Comparison of ENCODE assay signal across 10 cellular contexts in genomic region chr1:66258404-66259105, GRCh38.
DNase-seq lines count a peak whose midpoint lies in the region; ATAC-seq and TF ChIP-seq lines count a peak whose summit lies in the region.
"Had no signal": no experiment of that assay in that cellular context is flagged by ENCODE, and none has a peak within 500 bp of the region (broad histone marks: within the 10 kb centered on the region; RNA-seq: fewer than 3 reads in every experiment).

No MANE protein-coding gene starts in this region.

- no peaks in the 10 kb centered on the region for H3K9me3 ChIP-seq in CD8-positive, alpha-beta memory T cell (ENCODE audit: low read length)
- no peaks in the 10 kb centered on the region for H3K9me3 ChIP-seq in transverse colon

- WGBS in transverse colon (ENCODE audit: low coverage in 1 of 2), 2 donors = 58 to 59% methylated on average over 4 of the region's 4 CpGs

- H3K4me1 ChIP-seq in CD8-positive, alpha-beta memory T cell (ENCODE audit: insufficient read depth, low read length) = peaks cover 13% of the 10 kb centered on the region
- H3K4me1 ChIP-seq in transverse colon = peaks cover 0 to 31% (median 5%) of the 10 kb centered on the region in 4 donors
- H3K4me1 ChIP-seq: parathyroid adenoma had no signal

- no peak overlapping the region for H3K27ac ChIP-seq in CD8-positive, alpha-beta memory T cell (ENCODE audit: low read depth, low read length)
- peak overlapping the region in 1 of 4 donors; percentile 15 for H3K27ac ChIP-seq in transverse colon
- H3K27ac ChIP-seq: parathyroid adenoma had no signal

- DNase-seq in activated T-cell treated with anti-CD3 and anti-CD28 coated beads, Interleukin-2, amount 50 U/mL, for 72 hours = no peak
- DNase-seq in activated T-cell treated with anti-CD3 and anti-CD28 coated beads, Interleukin-2, amount 50 U/mL, for 1 hour = no peak
- DNase-seq in activated CD4-positive, alpha-beta memory T cell treated with anti-CD3 and anti-CD28 coated beads for 36 hours = no peak
- DNase-seq in stimulated activated naive CD8-positive, alpha-beta T cell treated with anti-CD3 and anti-CD28 coated beads, Interleukin-15, amount 100 ng/mL, for 72 hours = no peak
- DNase-seq in CD8-positive, alpha-beta memory T cell = no peak
- DNase-seq in head of caudate nucleus (no peak), transverse colon (no peak)
- DNase-seq: SHP77 treated with DMSO at 0.1 percent for 48 hours had no signal

- CTCF ChIA-PET in activated CD4-positive, alpha-beta memory T cell treated with anti-CD3 and anti-CD28 coated beads for 36 hours (lab: Charles Lee) = interaction anchor here (0.9 to 20.4 kb wide), 11 partner anchors 12 to 186 kb away, joined by 3 to 476 read pairs (median 12); no protein-coding TSS in a partner anchor
- CTCF ChIA-PET in CD8-positive, alpha-beta memory T cell (lab: Charles Lee) = interaction anchor here (0.9 to 19.3 kb wide), 2 partner anchors 16 to 186 kb away, joined by 3 to 272 read pairs; no protein-coding TSS in a partner anchor

- no peaks in the 10 kb centered on the region for H3K9me3 Mint-ChIP-seq in activated T-cell treated with anti-CD3 and anti-CD28 coated beads, Interleukin-2, amount 50 U/mL, for 72 hours
- H3K9me3 Mint-ChIP-seq in activated CD4-positive, alpha-beta memory T cell treated with anti-CD3 and anti-CD28 coated beads for 36 hours = no peaks in the 10 kb centered on the region
- peaks cover 0 to 7% of the 10 kb centered on the region in 2 donors for H3K9me3 Mint-ChIP-seq in stimulated activated naive CD8-positive, alpha-beta T cell treated with anti-CD3 and anti-CD28 coated beads, Interleukin-15, amount 100 ng/mL, for 72 hours
- no peaks in the 10 kb centered on the region for H3K9me3 Mint-ChIP-seq in CD8-positive, alpha-beta memory T cell

- POLR2A ChIA-PET in activated CD4-positive, alpha-beta memory T cell treated with anti-CD3 and anti-CD28 coated beads for 36 hours (lab: Charles Lee) = interaction anchor here (0.6 to 4.2 kb wide), 12 partner anchors 11 to 188 kb away, joined by 3 to 29 read pairs (median 6); no protein-coding TSS in a partner anchor
- POLR2A ChIA-PET in CD8-positive, alpha-beta memory T cell (lab: Charles Lee) = interaction anchor here (0.7 kb wide), 1 partner anchor 113 kb away, joined by 3 read pairs; no protein-coding TSS in a partner anchor

- in situ Hi-C loops in transverse colon (cut with MboI; ENCODE audit: low pct_ligation_motif_present in 1 of 4, low pct_unique_long_range_greater_than_20kb in 1 of 4, low sequenced_read_pairs in 3 of 4) = loop anchor here in 3 of 4 donors (10.0 to 25.0 kb wide), 3 partner anchors 176 to 479 kb away; no protein-coding TSS in a partner anchor

- H3K4me3 Mint-ChIP-seq in activated T-cell treated with anti-CD3 and anti-CD28 coated beads, Interleukin-2, amount 50 U/mL, for 72 hours = peak overlapping the region in 1 of 2 donors; percentile 79
- H3K4me3 Mint-ChIP-seq in activated CD4-positive, alpha-beta memory T cell treated with anti-CD3 and anti-CD28 coated beads for 36 hours = no peak overlapping the region
- H3K4me3 Mint-ChIP-seq in stimulated activated naive CD8-positive, alpha-beta T cell treated with anti-CD3 and anti-CD28 coated beads, Interleukin-15, amount 100 ng/mL, for 72 hours = peak overlapping the region in 1 of 2 donors; percentile 11
- H3K4me3 Mint-ChIP-seq in CD8-positive, alpha-beta memory T cell = no peak overlapping the region

- H3K36me3 ChIP-seq in CD8-positive, alpha-beta memory T cell (ENCODE audit: insufficient read depth, low read length) = no peaks in the 10 kb centered on the region
- no peaks in the 10 kb centered on the region for H3K36me3 ChIP-seq in transverse colon

- no peak for TF ChIP-seq POLR2A in transverse colon (IDR thresholded peaks at IDR 0.05)

- no peak for TF ChIP-seq EP300 in transverse colon (IDR thresholded peaks at IDR 0.05; ENCODE audit: low read depth)

- TF ChIP-seq CTCF in transverse colon (IDR thresholded peaks at IDR 0.05) = no peak

- peak overlapping the region; percentile 90 for H3K27ac Mint-ChIP-seq in activated T-cell treated with anti-CD3 and anti-CD28 coated beads, Interleukin-2, amount 50 U/mL, for 72 hours
- H3K27ac Mint-ChIP-seq in activated CD4-positive, alpha-beta memory T cell treated with anti-CD3 and anti-CD28 coated beads for 36 hours = peak overlapping the region; percentile 64
- H3K27ac Mint-ChIP-seq in stimulated activated naive CD8-positive, alpha-beta T cell treated with anti-CD3 and anti-CD28 coated beads, Interleukin-15, amount 100 ng/mL, for 72 hours = no peak overlapping the region
- H3K27ac Mint-ChIP-seq in CD8-positive, alpha-beta memory T cell = no peak overlapping the region

- H3K4me1 Mint-ChIP-seq in activated T-cell treated with anti-CD3 and anti-CD28 coated beads, Interleukin-2, amount 50 U/mL, for 72 hours (ENCODE audit: low read depth) = peaks cover 94% of the 10 kb centered on the region
- peaks cover 85% of the 10 kb centered on the region for H3K4me1 Mint-ChIP-seq in activated CD4-positive, alpha-beta memory T cell treated with anti-CD3 and anti-CD28 coated beads for 36 hours (ENCODE audit: low read depth)
- peaks cover 84% of the 10 kb centered on the region for H3K4me1 Mint-ChIP-seq in stimulated activated naive CD8-positive, alpha-beta T cell treated with anti-CD3 and anti-CD28 coated beads, Interleukin-15, amount 100 ng/mL, for 72 hours
- H3K4me1 Mint-ChIP-seq in CD8-positive, alpha-beta memory T cell = peaks cover 7 to 49% (median 21%) of the 10 kb centered on the region in 3 donors

- no peak overlapping the region for H3K4me3 ChIP-seq in CD8-positive, alpha-beta memory T cell (ENCODE audit: low read length)
- no peak overlapping the region for H3K4me3 ChIP-seq in transverse colon

- no peaks in the 10 kb centered on the region for H3K27me3 ChIP-seq in CD8-positive, alpha-beta memory T cell (ENCODE audit: insufficient read depth, low read length, poor library complexity, severe bottlenecking)
- no peaks in the 10 kb centered on the region for H3K27me3 ChIP-seq in transverse colon

- H3K36me3 Mint-ChIP-seq in activated T-cell treated with anti-CD3 and anti-CD28 coated beads, Interleukin-2, amount 50 U/mL, for 72 hours (ENCODE audit: insufficient read depth in 2 of 2) = no peaks in the 10 kb centered on the region
- H3K36me3 Mint-ChIP-seq in activated CD4-positive, alpha-beta memory T cell treated with anti-CD3 and anti-CD28 coated beads for 36 hours = no peaks in the 10 kb centered on the region
- no peaks in the 10 kb centered on the region for H3K36me3 Mint-ChIP-seq in CD8-positive, alpha-beta memory T cell

- intact Hi-C loops in activated CD4-positive, alpha-beta memory T cell treated with anti-CD3 and anti-CD28 coated beads for 36 hours (cut with micrococcal nuclease) = loop anchor here (1.0 to 2.0 kb wide), 11 partner anchors 11 to 446 kb away; no protein-coding TSS in a partner anchor
- intact Hi-C loops in head of caudate nucleus (cut with DNase I) (no loop called here), transverse colon (cut with DNase I; ENCODE audit: low total_unique reads) (no loop called here)

- peak; percentile 92 to 94 for ATAC-seq in activated T-cell treated with anti-CD3 and anti-CD28 coated beads, Interleukin-2, amount 50 U/mL, for 72 hours (replicated peaks in 1 of 2)
- ATAC-seq in HG02884 (IDR thresholded peaks at IDR 0.05; ENCODE audit: unreplicated experiment) = peak; percentile 90
- peak; percentile 94 for ATAC-seq in stimulated activated naive CD8-positive, alpha-beta T cell treated with anti-CD3 and anti-CD28 coated beads, Interleukin-15, amount 100 ng/mL, for 72 hours

- no peaks in the 10 kb centered on the region for H3K27me3 Mint-ChIP-seq in activated T-cell treated with anti-CD3 and anti-CD28 coated beads, Interleukin-2, amount 50 U/mL, for 72 hours (ENCODE audit: low read depth)
- H3K27me3 Mint-ChIP-seq in activated CD4-positive, alpha-beta memory T cell treated with anti-CD3 and anti-CD28 coated beads for 36 hours = no peaks in the 10 kb centered on the region
- no peaks in the 10 kb centered on the region for H3K27me3 Mint-ChIP-seq in stimulated activated naive CD8-positive, alpha-beta T cell treated with anti-CD3 and anti-CD28 coated beads, Interleukin-15, amount 100 ng/mL, for 72 hours
- H3K27me3 Mint-ChIP-seq in CD8-positive, alpha-beta memory T cell = no peaks in the 10 kb centered on the region

Comparison
In these comparisons a context has a peak if more than half of its experiments do, and no peak if none do; other contexts are left out.
1. H3K27ac Mint-ChIP-seq: peak in activated T-cell treated with anti-CD3 and anti-CD28 coated beads, Interleukin-2, amount 50 U/mL, for 72 hours (single experiment) and activated CD4-positive, alpha-beta memory T cell treated with anti-CD3 and anti-CD28 coated beads for 36 hours (single experiment); none in stimulated activated naive CD8-positive, alpha-beta T cell treated with anti-CD3 and anti-CD28 coated beads, Interleukin-15, amount 100 ng/mL, for 72 hours (0 of 2) and CD8-positive, alpha-beta memory T cell (0 of 8).
2. Peak in every context shown above with its lines, with median percentiles within 50 percentile points of each other: ATAC-seq.